In the genomic region with DNA sequence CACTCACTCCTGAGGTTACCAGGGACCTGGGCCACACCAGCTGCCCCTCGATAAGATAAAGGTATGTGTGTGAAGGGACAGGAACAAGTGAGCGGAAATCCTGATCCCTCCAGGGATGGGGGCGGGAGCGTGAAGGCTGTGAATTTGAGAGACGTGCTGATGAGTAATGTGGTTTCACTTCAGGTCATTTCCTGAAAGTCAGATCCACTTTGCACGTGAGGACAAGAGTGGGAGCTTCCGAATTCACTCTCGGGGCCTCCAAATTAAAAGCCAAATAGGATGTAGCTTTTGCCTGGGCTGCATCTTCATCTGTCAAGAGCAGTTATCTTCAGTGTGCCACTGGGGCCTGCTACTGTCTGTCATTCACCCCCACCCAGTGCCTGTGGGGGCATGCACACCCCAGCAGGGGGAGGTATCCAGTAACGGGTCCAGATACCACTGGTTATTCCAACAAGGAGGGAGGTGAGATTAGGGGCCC, we compare ENCODE assay signal across 10 cellular contexts.
A peak's percentile ranks its signal among the peaks of the same experiment; 100 is the strongest.
DNase-seq lines count a peak whose midpoint lies in the region; ATAC-seq lines count a peak whose summit lies in the region.
"Had no signal": no experiment of that assay in that cellular context is flagged by ENCODE, and none has a peak within 500 bp of the region (broad histone marks: within the 10 kb centered on the region; RNA-seq: fewer than 3 reads in every experiment).

No MANE protein-coding gene starts in this region.

- H3K4me2 ChIP-seq in BLaER1: peak overlapping the region; percentile 78
- H3K4me2 ChIP-seq in mesenchymal stem cell (ENCODE audit: low read length, poor library complexity, severe bottlenecking): no peak overlapping the region

- DNase-seq in HS-5 (ENCODE audit: low read depth): peak; percentile 40
- DNase-seq in activated T-cell treated with anti-CD3 and anti-CD28 coated beads, Interleukin-2, amount 50 U/mL, for 48 hours: peak; percentile 76 to 77
- DNase-seq in mesenchymal stem cell: peak; percentile 86
- DNase-seq in NCI-H1694 treated with DMSO at 0.1 percent for 48 hours (lab: John Stamatoyannopoulos, UW): no peak
- DNase-seq: activated B cell treated with CpG ODN at 0.5 μM for 24 hours had no signal

- H3K4me3 ChIP-seq in BLaER1 (no peak overlapping the region), mesenchymal stem cell (ENCODE audit: insufficient read depth in 1 of 2, low read depth in 1 of 2, low read length in 2 of 2) (no peak overlapping the region)

- ATAC-seq in HG03521 (IDR thresholded peaks at IDR 0.05; ENCODE audit: unreplicated experiment): no peak
- ATAC-seq in stimulated activated memory B cell treated with anti-CD40 and anti-IgM and Interleukin-4, amounts not matched to agents 10 μg/mL and 1 μg/mL and 100 μg/mL, for 72 hours: no peak
- ATAC-seq in GM18870 (IDR thresholded peaks at IDR 0.05; ENCODE audit: unreplicated experiment): no peak

- no peak overlapping the region for H3K4me3 Mint-ChIP-seq in stimulated activated memory B cell treated with anti-CD40 and anti-IgM and Interleukin-4, amounts not matched to agents 10 μg/mL and 1 μg/mL and 100 μg/mL, for 72 hours
- H3K4me3 Mint-ChIP-seq: activated B cell treated with CpG ODN at 0.5 μM for 24 hours, memory B cell had no signal

- no peak overlapping the region for H3K23ac ChIP-seq in mesenchymal stem cell (ENCODE audit: low read length in 2 of 2)

- H3K27ac Mint-ChIP-seq in stimulated activated memory B cell treated with anti-CD40 and anti-IgM and Interleukin-4, amounts not matched to agents 10 μg/mL and 1 μg/mL and 100 μg/mL, for 72 hours: no peak overlapping the region
- H3K27ac Mint-ChIP-seq: activated B cell treated with CpG ODN at 0.5 μM for 24 hours, memory B cell had no signal

- H3K9ac ChIP-seq in BLaER1 (no peak overlapping the region), mesenchymal stem cell (ENCODE audit: low read length) (no peak overlapping the region)

- H3K9me3 ChIP-seq in BLaER1 (no peaks in the 10 kb centered on the region), mesenchymal stem cell (ENCODE audit: control insufficient read depth, low read length) (no peaks in the 10 kb centered on the region)

- 4% methylated on average over 9 of the region's 9 CpGs for WGBS in mesenchymal stem cell

- H4K8ac ChIP-seq in mesenchymal stem cell (ENCODE audit: low read length): peak overlapping the region; percentile 73

- H3K18ac ChIP-seq in mesenchymal stem cell (ENCODE audit: low read depth in 1 of 2, low read length in 2 of 2): peak overlapping the region in 1 of 2 experiments; percentile 45

- H3K4me1 ChIP-seq in BLaER1 (peaks cover 63% of the 10 kb centered on the region), mesenchymal stem cell (ENCODE audit: control insufficient read depth, insufficient read depth, low read depth, low read length) (peaks cover 37% of the 10 kb centered on the region)

- no peak overlapping the region for H3K14ac ChIP-seq in mesenchymal stem cell (ENCODE audit: low read length in 2 of 2)

- H2BK120ac ChIP-seq in mesenchymal stem cell (ENCODE audit: low read depth, low read length): peak overlapping the region; percentile 54

- peak overlapping the region; percentile 4 for H2BK5ac ChIP-seq in mesenchymal stem cell (ENCODE audit: low read depth, low read length, poor library complexity, severe bottlenecking)

- H3K4me1 Mint-ChIP-seq in stimulated activated memory B cell treated with anti-CD40 and anti-IgM and Interleukin-4, amounts not matched to agents 10 μg/mL and 1 μg/mL and 100 μg/mL, for 72 hours: peaks cover 6% of the 10 kb centered on the region
- H3K4me1 Mint-ChIP-seq: activated B cell treated with CpG ODN at 0.5 μM for 24 hours, memory B cell had no signal

- no peaks in the 10 kb centered on the region for H3K27me3 ChIP-seq in BLaER1
- H3K27me3 ChIP-seq in mesenchymal stem cell (ENCODE audit: control insufficient read depth in 1 of 2, insufficient read depth in 1 of 2, low read length in 2 of 2): peaks cover 0 to 34% of the 10 kb centered on the region in 2 experiments

- H2BK15ac ChIP-seq in mesenchymal stem cell (ENCODE audit: low read depth, poor library complexity, severe bottlenecking): peak overlapping the region; percentile 86

- no peaks in the 10 kb centered on the region for H3K79me1 ChIP-seq in mesenchymal stem cell (replicated peaks; ENCODE audit: low read length, poor library complexity, severe bottlenecking)

- H3K9me3 Mint-ChIP-seq in stimulated activated memory B cell treated with anti-CD40 and anti-IgM and Interleukin-4, amounts not matched to agents 10 μg/mL and 1 μg/mL and 100 μg/mL, for 72 hours: no peaks in the 10 kb centered on the region
- H3K9me3 Mint-ChIP-seq: activated B cell treated with CpG ODN at 0.5 μM for 24 hours, memory B cell had no signal

- no peaks in the 10 kb centered on the region for H3K36me3 Mint-ChIP-seq in stimulated activated memory B cell treated with anti-CD40 and anti-IgM and Interleukin-4, amounts not matched to agents 10 μg/mL and 1 μg/mL and 100 μg/mL, for 72 hours
- H3K36me3 Mint-ChIP-seq: memory B cell had no signal

- no peaks in the 10 kb centered on the region for H4K20me1 ChIP-seq in BLaER1

- H3K36me3 ChIP-seq in BLaER1 (no peaks in the 10 kb centered on the region), mesenchymal stem cell (ENCODE audit: control insufficient read depth in 1 of 2, insufficient read depth in 2 of 2, low read depth in 1 of 2, low read length in 2 of 2) (no peaks in the 10 kb centered on the region)

- H3K4ac ChIP-seq in mesenchymal stem cell (ENCODE audit: low read depth in 1 of 2, low read length in 2 of 2): peak overlapping the region in 1 of 2 experiments; percentile 27

- H2AFZ ChIP-seq in mesenchymal stem cell (ENCODE audit: low read depth, low read length): no peak overlapping the region

- H2BK12ac ChIP-seq in mesenchymal stem cell (ENCODE audit: low read length in 2 of 2): peak overlapping the region in 1 of 2 experiments; percentile 57

- H2AK5ac ChIP-seq in mesenchymal stem cell (ENCODE audit: low read length, severe bottlenecking): peak overlapping the region; percentile 11

- H3K27ac ChIP-seq in BLaER1: peak overlapping the region; percentile 18
- H3K27ac ChIP-seq in mesenchymal stem cell (ENCODE audit: low read length, poor library complexity, severe bottlenecking): peak overlapping the region; percentile 4

- peak overlapping the region; percentile 88 for H4K91ac ChIP-seq in mesenchymal stem cell (ENCODE audit: low read length)

- H3K27me3 Mint-ChIP-seq in stimulated activated memory B cell treated with anti-CD40 and anti-IgM and Interleukin-4, amounts not matched to agents 10 μg/mL and 1 μg/mL and 100 μg/mL, for 72 hours: peaks cover 48% of the 10 kb centered on the region
